ENCODE assay signal across 1 cellular context in the genomic region with DNA sequence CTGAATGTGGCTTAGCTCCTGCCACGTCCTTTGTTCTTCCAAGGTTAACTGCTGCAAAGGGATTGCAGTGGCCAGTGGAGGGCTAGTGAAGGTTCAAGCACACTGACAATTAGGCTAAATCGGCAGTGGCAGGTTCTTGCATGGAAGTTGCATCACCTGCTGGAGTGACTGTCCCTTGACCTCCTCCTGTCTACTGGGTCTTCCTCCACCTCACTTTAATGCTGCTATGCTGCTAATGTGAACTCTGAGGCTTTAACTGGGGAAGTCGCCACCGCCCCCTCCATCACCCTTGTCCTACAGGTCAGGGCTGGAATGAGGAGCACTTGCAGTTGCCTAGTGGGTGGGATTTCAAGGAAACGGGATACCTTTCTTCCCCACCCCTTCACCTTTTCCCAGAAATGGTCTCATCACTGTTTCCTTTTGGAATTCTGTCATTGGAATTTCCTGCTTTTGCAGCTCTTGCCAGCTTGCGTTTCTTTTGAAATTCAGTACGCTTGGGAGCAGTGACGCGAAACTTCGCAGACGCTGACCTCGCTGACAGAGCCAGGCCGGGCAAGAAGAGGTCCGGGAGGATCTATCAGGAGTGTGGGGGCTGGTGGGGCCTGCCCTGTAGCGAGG.
TF ChIP-seq lines count a peak whose summit lies in the region.

No MANE protein-coding gene starts in this region.

TF ChIP-seq in HepG2, 621 proteins besides CTCF, POLR2A, EP300 and RAD21 (continued from another document):
- TF ChIP-seq, protein P1, sequence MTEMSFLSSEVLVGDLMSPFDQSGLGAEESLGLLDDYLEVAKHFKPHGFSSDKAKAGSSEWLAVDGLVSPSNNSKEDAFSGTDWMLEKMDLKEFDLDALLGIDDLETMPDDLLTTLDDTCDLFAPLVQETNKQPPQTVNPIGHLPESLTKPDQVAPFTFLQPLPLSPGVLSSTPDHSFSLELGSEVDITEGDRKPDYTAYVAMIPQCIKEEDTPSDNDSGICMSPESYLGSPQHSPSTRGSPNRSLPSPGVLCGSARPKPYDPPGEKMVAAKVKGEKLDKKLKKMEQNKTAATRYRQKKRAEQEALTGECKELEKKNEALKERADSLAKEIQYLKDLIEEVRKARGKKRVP (CRISPR knock-in tag; IDR thresholded peaks at IDR 0.05): peak in 1 of 2 experiments; percentile 87; a peak in 2 of 4 replicates
- peak; percentile 26; the same call in 1 of the 2 replicates for TF ChIP-seq NR2C2 (CRISPR knock-in tag; IDR thresholded peaks at IDR 0.05; ENCODE audit: borderline replicate concordance)
- peak; percentile 33; the same call in 1 of the 2 replicates for TF ChIP-seq CEBPB (IDR thresholded peaks at IDR 0.05; ENCODE audit: borderline replicate concordance, low read depth, low read length)
